ENCODE assay signal across 10 cellular contexts in genomic region chr11:118224512-118225180, GRCh38. TPM values are rescaled to one million over a fixed set of nuclear protein-coding genes. Genes with fewer than 3 reads are reported as not detected.
DNase-seq lines count a peak whose midpoint lies in the region; ATAC-seq and TF ChIP-seq lines count a peak whose summit lies in the region.
"Had no signal": no experiment of that assay in that cellular context is flagged by ENCODE, and none has a peak within 500 bp of the region (broad histone marks: within the 10 kb centered on the region; RNA-seq: fewer than 3 reads in every experiment).

Gene JAML (minus strand): TSS chr11:118225011. CDS start chr11:118214866, 10,145 bp downstream.

- TF ChIP-seq CTCF in CD4-positive, alpha-beta T cell (IDR thresholded peaks at IDR 0.05): no peak

- H3K36me3 Mint-ChIP-seq in CD4-positive, alpha-beta T cell (ENCODE audit: low read depth): peaks cover 13% of the 10 kb centered on the region
- H3K36me3 Mint-ChIP-seq in activated CD8-positive, alpha-beta T cell treated with anti-CD3 and anti-CD28 coated beads, Interleukin-2, amount 10 ng/mL, durations not matched to agents 7 days and 5 days (ENCODE audit: low read depth): peaks cover 81% of the 10 kb centered on the region
- peaks cover 3% of the 10 kb centered on the region for H3K36me3 Mint-ChIP-seq in memory B cell

- POLR2A ChIA-PET in CD4-positive, alpha-beta T cell (lab: Charles Lee): interaction anchor here (0.9 to 4.2 kb wide), 32 partner anchors 8 to 236 kb away, joined by 3 to 78 read pairs (median 6); partner anchors contain the start of genes CD3D, CD3E, CD3G and KMT2A
- POLR2A ChIA-PET in activated CD8-positive, alpha-beta T cell treated with anti-CD3 and anti-CD28 coated beads, Interleukin-2, amount 10 ng/mL, durations not matched to agents 7 days and 5 days (lab: Charles Lee): interaction anchor here (0.7 to 9.6 kb wide), 21 partner anchors 12 to 254 kb away, joined by 3 to 106 read pairs (median 5); partner anchors contain the start of genes CD3D, CD3G, MPZL3 and UBE4A

- CTCF ChIA-PET in CD4-positive, alpha-beta T cell (lab: Charles Lee): interaction anchor here (0.6 to 5.1 kb wide), 11 partner anchors 9 to 171 kb away, joined by 3 to 24 read pairs (median 4); no protein-coding TSS in a partner anchor
- CTCF ChIA-PET in activated CD8-positive, alpha-beta T cell treated with anti-CD3 and anti-CD28 coated beads, Interleukin-2, amount 10 ng/mL, durations not matched to agents 7 days and 5 days (lab: Charles Lee): interaction anchor here (0.8 to 8.4 kb wide), 10 partner anchors 9 to 81 kb away, joined by 3 to 88 read pairs (median 22); no protein-coding TSS in a partner anchor

- H3K4me3 Mint-ChIP-seq in CD4-positive, alpha-beta T cell: peak within 1 kb of the TSS; percentile 95
- H3K4me3 Mint-ChIP-seq in activated CD8-positive, alpha-beta T cell treated with anti-CD3 and anti-CD28 coated beads, Interleukin-2, amount 10 ng/mL, durations not matched to agents 7 days and 5 days: peak within 1 kb of the TSS; percentile 85
- no peak within 1 kb of the TSS for H3K4me3 Mint-ChIP-seq in memory B cell

- no peaks in the 10 kb centered on the region for H3K27me3 ChIP-seq in CD4-positive, alpha-beta T cell (ENCODE audit: control insufficient read depth, insufficient read depth, low read length)

- intact Hi-C loops in CD4-positive, alpha-beta T cell (cut with DNase I, micrococcal nuclease): loop anchor here (1.0 to 5.0 kb wide), 5 partner anchors 9 to 118 kb away; partner anchors contain the start of gene CD3D (in 1 of the 2)
- intact Hi-C loops in posterior vena cava (cut with DNase I): no loop called here

- peak within 1 kb of the TSS; percentile 84 for H3K27ac ChIP-seq in CD4-positive, alpha-beta T cell (ENCODE audit: low read depth, low read length)

- peaks cover 60% of the 10 kb centered on the region for H3K4me1 Mint-ChIP-seq in CD4-positive, alpha-beta T cell (ENCODE audit: low read depth)
- H3K4me1 Mint-ChIP-seq in activated CD8-positive, alpha-beta T cell treated with anti-CD3 and anti-CD28 coated beads, Interleukin-2, amount 10 ng/mL, durations not matched to agents 7 days and 5 days (ENCODE audit: low read depth): peaks cover 29% of the 10 kb centered on the region
- H3K4me1 Mint-ChIP-seq in memory B cell: peaks cover 29% of the 10 kb centered on the region

- H3K27ac Mint-ChIP-seq in CD4-positive, alpha-beta T cell: no peak within 1 kb of the TSS
- H3K27ac Mint-ChIP-seq in activated CD8-positive, alpha-beta T cell treated with anti-CD3 and anti-CD28 coated beads, Interleukin-2, amount 10 ng/mL, durations not matched to agents 7 days and 5 days: peak within 1 kb of the TSS; percentile 91
- H3K27ac Mint-ChIP-seq in memory B cell: no peak within 1 kb of the TSS

- peak; percentile 54 to 70 (median 62) for DNase-seq in CD4-positive, alpha-beta T cell
- peak; percentile 86 for DNase-seq in activated CD8-positive, alpha-beta T cell treated with anti-CD3 and anti-CD28 coated beads, Interleukin-2, amount 10 ng/mL, durations not matched to agents 7 days and 5 days
- DNase-seq in memory B cell (ENCODE audit: low spot score in 2 of 2) (no peak), cerebellar nuclear complex (lab: John Stamatoyannopoulos, UW) (no peak), HuH-7.5 (ENCODE audit: low spot score) (no peak), posterior vena cava (ENCODE audit: low spot score) (no peak), NCI-H1436 treated with DMSO at 0.1 percent for 48 hours (lab: John Stamatoyannopoulos, UW) (no peak)
- DNase-seq: NCI-H2029 treated with DMSO at 0.1 percent for 48 hours had no signal

- no peaks in the 10 kb centered on the region for H3K9me3 ChIP-seq in CD4-positive, alpha-beta T cell (ENCODE audit: control insufficient read depth, low read length)

- no peaks in the 10 kb centered on the region for H3K27me3 Mint-ChIP-seq in CD4-positive, alpha-beta T cell
- H3K27me3 Mint-ChIP-seq in activated CD8-positive, alpha-beta T cell treated with anti-CD3 and anti-CD28 coated beads, Interleukin-2, amount 10 ng/mL, durations not matched to agents 7 days and 5 days (ENCODE audit: low read depth): no peaks in the 10 kb centered on the region
- H3K27me3 Mint-ChIP-seq in memory B cell: peaks cover 3% of the 10 kb centered on the region

- no peaks in the 10 kb centered on the region for H3K9me3 Mint-ChIP-seq in CD4-positive, alpha-beta T cell
- no peaks in the 10 kb centered on the region for H3K9me3 Mint-ChIP-seq in activated CD8-positive, alpha-beta T cell treated with anti-CD3 and anti-CD28 coated beads, Interleukin-2, amount 10 ng/mL, durations not matched to agents 7 days and 5 days (ENCODE audit: insufficient read depth)
- no peaks in the 10 kb centered on the region for H3K9me3 Mint-ChIP-seq in memory B cell

- ATAC-seq in CD4-positive, alpha-beta T cell (ENCODE audit: poor library complexity): peak; percentile 77
- ATAC-seq in HG02885 (IDR thresholded peaks at IDR 0.05; ENCODE audit: poor library complexity, unreplicated experiment) (peak; percentile 51), memory B cell (ENCODE audit: low read depth) (peak; percentile 50)
- ATAC-seq in activated CD8-positive, alpha-beta T cell treated with anti-CD3 and anti-CD28 coated beads, Interleukin-2, amount 10 ng/mL, durations not matched to agents 7 days and 5 days: peak; percentile 70

RNA-seq across cellular contexts. Expression of gene JAML, which starts in this region (rescaled TPM):
- 10 to 100 TPM; 26.7 to 30.3 TPM for total RNA-seq in CD4-positive, alpha-beta T cell
- 100 to 1,000 TPM; 140 to 144 TPM for total RNA-seq in activated CD8-positive, alpha-beta T cell treated with anti-CD3 and anti-CD28 coated beads, Interleukin-2, amount 10 ng/mL, durations not matched to agents 7 days and 5 days
- total RNA-seq in posterior vena cava: 1 to 10 TPM; 3.8 to 7.0 TPM
- total RNA-seq: fibroblast of lung had no signal

Comparison
In these comparisons a context has a peak if more than half of its experiments do, and no peak if none do; other contexts are left out.
1. RNA of gene JAML (total RNA-seq): 140 to 144 TPM in activated CD8-positive, alpha-beta T cell treated with anti-CD3 and anti-CD28 coated beads, Interleukin-2, amount 10 ng/mL, durations not matched to agents 7 days and 5 days; 26.7 to 30.3 TPM in CD4-positive, alpha-beta T cell and 3.8 to 7.0 TPM in posterior vena cava; every median in the first group is over 4 times any median in the second.
2. DNase-seq: peak in CD4-positive, alpha-beta T cell (10 of 10) and activated CD8-positive, alpha-beta T cell treated with anti-CD3 and anti-CD28 coated beads, Interleukin-2, amount 10 ng/mL, durations not matched to agents 7 days and 5 days (single experiment); none in memory B cell (0 of 2), cerebellar nuclear complex (0 of 2), HuH-7.5 (single experiment), posterior vena cava (single experiment) and NCI-H1436 treated with DMSO at 0.1 percent for 48 hours (single experiment).
3. intact Hi-C loops: an anchor here in CD4-positive, alpha-beta T cell (1.0 to 5.0 kb wide); none called in posterior vena cava.
4. Peak in every context shown above with its lines, with median percentiles within 50 percentile points of each other: ATAC-seq.